Comparison of ENCODE assay signal across 25 cellular contexts in the genomic region with DNA sequence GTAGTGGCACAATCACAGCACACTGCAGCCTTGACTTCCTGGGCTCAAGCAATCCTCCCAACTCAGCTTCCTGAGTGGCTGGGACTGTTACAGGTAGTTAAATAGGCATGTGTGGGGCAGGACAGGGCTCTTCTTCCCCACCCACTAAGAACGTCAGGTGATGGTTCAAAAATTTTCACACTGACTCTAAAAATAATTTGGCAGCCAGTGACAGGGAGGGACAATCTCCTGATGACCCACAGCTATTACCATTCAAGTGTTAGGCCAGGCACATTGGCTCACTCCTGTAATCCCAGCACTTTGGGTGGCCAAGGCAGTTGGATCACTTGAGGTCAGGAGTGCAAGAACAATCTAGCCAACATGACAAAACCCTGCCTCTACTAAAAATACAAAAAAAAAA.
"Had no signal": no experiment of that assay in that cellular context is flagged by ENCODE, and none has a peak within 500 bp of the region (broad histone marks: within the 10 kb centered on the region; RNA-seq: fewer than 3 reads in every experiment).

No MANE protein-coding gene starts in this region.

- H3K4me1 ChIP-seq: heart right ventricle, pancreas, prostate gland, right lobe of liver, suprapubic skin, tibial artery, uterus had no signal

- FAIRE-seq: keratinocyte, pancreas had no signal

- H3K36me3 ChIP-seq: heart right ventricle, pancreas, prostate gland, right lobe of liver, suprapubic skin, thoracic aorta, tibial artery, uterus had no signal

- ATAC-seq: left lobe of liver; mucosa of descending colon; naive thymus-derived CD4-positive, alpha-beta T cell; natural killer cell treated with Interleukin-12 subunit alpha and Interleukin-12 subunit beta and Interleukin-15 and Interleukin-18, amount 100 ng/mL, for 72 hours; pancreas; stimulated activated effector memory CD8-positive, alpha-beta T cell treated with anti-CD3 and anti-CD28 coated beads, Interleukin-12 subunit alpha, Interleukin-12 subunit beta, amount 100 ng/mL, for 72 hours had no signal

- H3K9me3 ChIP-seq: heart right ventricle, mucosa of descending colon, pancreas, prostate gland, right lobe of liver, suprapubic skin, thoracic aorta, tibial artery, uterus had no signal

- H3K27ac ChIP-seq: heart right ventricle, pancreas, prostate gland, right lobe of liver, skin epidermis, suprapubic skin, thoracic aorta, tibial artery, uterus had no signal

- H3K4me3 ChIP-seq: heart right ventricle, lung, mucosa of descending colon, pancreas, prostate gland, right lobe of liver, skin epidermis, suprapubic skin, thoracic aorta, tibial artery, uterus had no signal

- DNase-seq: heart right ventricle; hippocampal formation; kidney glomerular epithelial cell; left cardiac atrium; midbrain; mucosa of descending colon; naive thymus-derived CD4-positive, alpha-beta T cell; pancreas; posterior cingulate gyrus; retina; right lobe of liver; stimulated activated CD4-positive, alpha-beta T cell treated with anti-CD3 and anti-CD28 coated beads, Interleukin-12 subunit alpha, Interleukin-12 subunit beta, amount 100 ng/mL, for 4 hours; stimulated activated CD4-positive, alpha-beta T cell treated with anti-CD3 and anti-CD28 coated beads, Interleukin-4, amount 100 ng/mL, for 24 hours; stimulated activated naive CD4-positive, alpha-beta T cell; tibial artery; uterus had no signal

- H3K27me3 ChIP-seq: heart right ventricle, pancreas, right lobe of liver, suprapubic skin, uterus had no signal
